13 cellular contexts compared by ENCODE assay signal in the genomic region with DNA sequence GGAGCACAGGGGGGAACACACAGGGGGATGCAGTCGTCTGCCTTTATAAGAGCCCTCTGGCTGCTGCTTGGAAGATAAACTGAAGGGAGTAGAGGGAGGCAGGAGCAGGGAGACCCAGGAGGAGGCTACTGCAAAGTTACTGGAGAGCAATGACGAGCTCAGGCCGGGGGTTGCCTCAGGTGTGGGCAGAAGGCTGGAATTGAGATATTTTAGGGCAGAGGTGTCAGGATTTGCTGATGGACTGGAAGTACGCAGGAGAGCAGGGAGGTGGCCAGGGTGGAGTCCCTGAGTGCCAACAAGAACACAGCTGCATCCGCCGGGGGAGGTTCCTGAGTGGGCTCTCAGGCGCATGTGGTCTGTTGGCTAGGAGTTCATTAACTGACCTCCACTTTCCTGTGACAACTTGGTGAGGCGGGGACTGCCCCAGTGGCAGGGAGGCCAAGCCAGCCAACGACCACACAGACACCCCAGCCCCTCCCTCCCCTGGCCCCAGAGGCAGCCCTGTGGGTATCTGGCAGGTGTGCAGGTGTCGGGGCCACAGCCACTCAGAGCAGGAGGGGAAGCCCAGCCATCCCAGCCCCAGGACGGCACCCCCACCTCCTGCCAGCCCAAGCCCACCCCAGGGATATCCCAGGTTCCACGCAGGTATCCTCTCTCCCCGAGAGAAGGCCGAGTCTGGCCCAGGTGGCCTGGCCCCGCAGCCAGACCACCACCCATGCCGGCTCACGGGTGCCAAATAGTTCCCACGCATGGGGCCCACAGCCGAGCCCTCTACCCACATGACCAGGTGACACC.
DNase-seq lines count a peak whose midpoint lies in the region; ATAC-seq, FAIRE-seq and TF ChIP-seq lines count a peak whose summit lies in the region.
"Had no signal": no experiment of that assay in that cellular context is flagged by ENCODE, and none has a peak within 500 bp of the region (broad histone marks: within the 10 kb centered on the region; RNA-seq: fewer than 3 reads in every experiment).

No MANE protein-coding gene starts in this region.

- H3K36me3 ChIP-seq in GM23338 (ENCODE audit: insufficient read depth) = no peaks in the 10 kb centered on the region; the same call in 1 of the 2 replicates

- no peak for TF ChIP-seq CTCF in GM23338 (conservative IDR thresholded peaks at IDR 0.05; ENCODE audit: low read depth in 2 of 2)
- TF ChIP-seq CTCF in activated CD8-positive, alpha-beta T cell treated with anti-CD3 and anti-CD28 coated beads for 36 hours (IDR thresholded peaks at IDR 0.05) = no peak

- DNase-seq in Right ventricle myocardium inferior (ENCODE audit: missing footprints) (peak; percentile 46), left ventricle myocardium superior (no peak), GM23338 (ENCODE audit: low spot score) (no peak), NCI-H510A treated with DMSO at 0.1 percent for 48 hours (lab: John Stamatoyannopoulos, UW) (no peak), urothelium cell line (ENCODE audit: low spot score) (no peak)
- no peak for DNase-seq in activated CD8-positive, alpha-beta T cell treated with anti-CD3 and anti-CD28 coated beads for 36 hours
- no peak for DNase-seq in stimulated activated CD4-positive, alpha-beta T cell treated with anti-CD3 and anti-CD28 coated beads, Interleukin-4, amount 100 ng/mL, for 1 hour
- DNase-seq: mammary epithelial cell; stimulated activated CD4-positive, alpha-beta T cell treated with anti-CD3 and anti-CD28 coated beads, Interleukin-4, amount 100 ng/mL, for 4 hours; T1000 had no signal

- peaks cover 12% of the 10 kb centered on the region for H3K4me1 Mint-ChIP-seq in GM23338
- peaks cover 46% of the 10 kb centered on the region for H3K4me1 Mint-ChIP-seq in activated CD8-positive, alpha-beta T cell treated with anti-CD3 and anti-CD28 coated beads for 36 hours (ENCODE audit: low read depth)
- peaks cover 87% of the 10 kb centered on the region for H3K4me1 Mint-ChIP-seq in stimulated activated memory B cell treated with anti-CD40 and anti-IgM and Interleukin-4, amounts not matched to agents 10 μg/mL and 1 μg/mL and 100 μg/mL, for 72 hours

- no peaks in the 10 kb centered on the region for H3K27me3 ChIP-seq in GM23338 (ENCODE audit: insufficient read depth)

- ATAC-seq in Right ventricle myocardium inferior (no peak), left ventricle myocardium superior (no peak), GM23338 (no peak)
- ATAC-seq in activated CD8-positive, alpha-beta T cell treated with anti-CD3 and anti-CD28 coated beads for 36 hours = no peak
- peak; percentile 58 for ATAC-seq in stimulated activated memory B cell treated with anti-CD40 and anti-IgM and Interleukin-4, amounts not matched to agents 10 μg/mL and 1 μg/mL and 100 μg/mL, for 72 hours

- H3K27ac ChIP-seq in GM23338 (ENCODE audit: low read depth) = no peak overlapping the region
- H3K27ac ChIP-seq: KMS-11, prostate gland had no signal

- no peaks in the 10 kb centered on the region for H3K4me1 ChIP-seq in GM23338 (ENCODE audit: insufficient read depth)

- no peaks in the 10 kb centered on the region for H3F3A ChIP-seq in GM23338 (replicated peaks; ENCODE audit: low read depth)

- H3K9me2 ChIP-seq in GM23338 (ENCODE audit: insufficient read depth) = no peaks in the 10 kb centered on the region

- peak overlapping the region; percentile 50 for H3K27ac Mint-ChIP-seq in GM23338
- peak overlapping the region; percentile 47 for H3K27ac Mint-ChIP-seq in activated CD8-positive, alpha-beta T cell treated with anti-CD3 and anti-CD28 coated beads for 36 hours
- peak overlapping the region; percentile 34 for H3K27ac Mint-ChIP-seq in stimulated activated memory B cell treated with anti-CD40 and anti-IgM and Interleukin-4, amounts not matched to agents 10 μg/mL and 1 μg/mL and 100 μg/mL, for 72 hours

- FAIRE-seq in urothelium cell line (lab: Jason Lieb, UNC) = no peak

- H3K4me3 ChIP-seq in GM23338 = no peak overlapping the region
- H3K4me3 ChIP-seq: prostate gland had no signal

- H3K79me2 ChIP-seq in GM23338 (replicated peaks; ENCODE audit: insufficient read depth) = peaks cover 13% of the 10 kb centered on the region; the same call in 1 of the 2 replicates

- intact Hi-C loops in Right ventricle myocardium inferior (cut with DNase I) = no loop called here
- intact Hi-C loops in left ventricle myocardium superior (cut with micrococcal nuclease) = no loop called here
- intact Hi-C loops in activated CD8-positive, alpha-beta T cell treated with anti-CD3 and anti-CD28 coated beads for 36 hours (cut with micrococcal nuclease) = no loop called here

- CTCF ChIA-PET in activated CD8-positive, alpha-beta T cell treated with anti-CD3 and anti-CD28 coated beads for 36 hours (lab: Charles Lee) = no interaction called here

- no peak overlapping the region for H2AFZ ChIP-seq in GM23338

- H3K27me3 Mint-ChIP-seq in GM23338 (ENCODE audit: insufficient read depth, low read depth, poor library complexity) = peaks cover 10% of the 10 kb centered on the region
- no peaks in the 10 kb centered on the region for H3K27me3 Mint-ChIP-seq in activated CD8-positive, alpha-beta T cell treated with anti-CD3 and anti-CD28 coated beads for 36 hours
- no peaks in the 10 kb centered on the region for H3K27me3 Mint-ChIP-seq in stimulated activated memory B cell treated with anti-CD40 and anti-IgM and Interleukin-4, amounts not matched to agents 10 μg/mL and 1 μg/mL and 100 μg/mL, for 72 hours

- H3K4me2 ChIP-seq in GM23338 = no peak overlapping the region
- H3K4me2 ChIP-seq: KMS-11 had no signal

- H3K4me3 Mint-ChIP-seq in GM23338 = no peak overlapping the region
- H3K4me3 Mint-ChIP-seq in activated CD8-positive, alpha-beta T cell treated with anti-CD3 and anti-CD28 coated beads for 36 hours = no peak overlapping the region
- H3K4me3 Mint-ChIP-seq in stimulated activated memory B cell treated with anti-CD40 and anti-IgM and Interleukin-4, amounts not matched to agents 10 μg/mL and 1 μg/mL and 100 μg/mL, for 72 hours = no peak overlapping the region

- peaks cover 19% of the 10 kb centered on the region for H4K20me1 ChIP-seq in GM23338 (replicated peaks; ENCODE audit: insufficient read depth)

- no peaks in the 10 kb centered on the region for H3K9me3 Mint-ChIP-seq in GM23338
- peaks cover 5% of the 10 kb centered on the region for H3K9me3 Mint-ChIP-seq in activated CD8-positive, alpha-beta T cell treated with anti-CD3 and anti-CD28 coated beads for 36 hours
- peaks cover 13% of the 10 kb centered on the region for H3K9me3 Mint-ChIP-seq in stimulated activated memory B cell treated with anti-CD40 and anti-IgM and Interleukin-4, amounts not matched to agents 10 μg/mL and 1 μg/mL and 100 μg/mL, for 72 hours

- POLR2A ChIA-PET in activated CD8-positive, alpha-beta T cell treated with anti-CD3 and anti-CD28 coated beads for 36 hours (lab: Charles Lee) = no interaction called here

- H3K36me3 Mint-ChIP-seq in GM23338 (ENCODE audit: low read depth) = peaks cover 42% of the 10 kb centered on the region
- H3K36me3 Mint-ChIP-seq in activated CD8-positive, alpha-beta T cell treated with anti-CD3 and anti-CD28 coated beads for 36 hours (ENCODE audit: low read depth) = peaks cover 60% of the 10 kb centered on the region
- H3K36me3 Mint-ChIP-seq in stimulated activated memory B cell treated with anti-CD40 and anti-IgM and Interleukin-4, amounts not matched to agents 10 μg/mL and 1 μg/mL and 100 μg/mL, for 72 hours = peaks cover 85% of the 10 kb centered on the region

TF ChIP-seq in GM23338, 12 proteins besides CTCF, POLR2A, EP300 and RAD21:
- no peak for TF ChIP-seq ZNF331 (CRISPR knock-in tag; IDR thresholded peaks at IDR 0.05; ENCODE audit: low read depth)
